ENCODE assay signal across 25 cellular contexts in genomic region chr2:107218208-107218607, GRCh38.
A peak's percentile ranks its signal among the peaks of the same experiment; 100 is the strongest.
DNase-seq lines count a peak whose midpoint lies in the region; ATAC-seq, FAIRE-seq and TF ChIP-seq lines count a peak whose summit lies in the region.
"Had no signal": no experiment of that assay in that cellular context is flagged by ENCODE, and none has a peak within 500 bp of the region (broad histone marks: within the 10 kb centered on the region; RNA-seq: fewer than 3 reads in every experiment).

No MANE protein-coding gene starts in this region.

- H3K9me3 ChIP-seq in A549 = no peaks in the 10 kb centered on the region
- no peaks in the 10 kb centered on the region; the same call in 1 of the 2 replicates for H3K9me3 ChIP-seq in K562 (replicated peaks; ENCODE audit: control insufficient read depth, insufficient read depth, low read depth, low read length)
- H3K9me3 ChIP-seq: BE2C, BLaER1 had no signal

- BruUV-seq in K562 (replicated peaks; lab: Mats Ljungman, UMichigan) = no TSS peak

- H3K9me1 ChIP-seq in K562 (ENCODE audit: control insufficient read depth, insufficient read depth, low read length) = no peaks in the 10 kb centered on the region

- no peak overlapping the region for H3K9ac ChIP-seq in K562 (ENCODE audit: insufficient read depth in 1 of 2, low read depth in 2 of 2, low read length in 2 of 2)
- H3K9ac ChIP-seq: BLaER1 had no signal

- H3K4me3 ChIP-seq in A549 (no peak overlapping the region), K562 (no peak overlapping the region)
- H3K4me3 ChIP-seq: BLaER1, GM12878 had no signal

- TF ChIP-seq CTCF in A549 (IDR thresholded peaks at IDR 0.05) (no peak), K562 (IDR thresholded peaks at IDR 0.05 in 2 of 3, conservative IDR thresholded peaks at IDR 0.05 in 1 of 3; ENCODE audit: insufficient read depth in 2 of 3, low read depth in 1 of 3, low read length in 3 of 3) (no peak)

- FAIRE-seq in A549 (lab: Jason Lieb, UNC) (no peak), K562 (lab: Jason Lieb, UNC) (no peak)
- FAIRE-seq: GM12878, GM12892, GM18507, GM19239 had no signal

- intact Hi-C loops in K562 (cut with micrococcal nuclease) = no loop called here

- no peak overlapping the region for H2AFZ ChIP-seq in K562 (ENCODE audit: low read depth, low read length)

- TF ChIP-seq EP300 in A549 (IDR thresholded peaks at IDR 0.05) (no peak), K562 (IDR thresholded peaks at IDR 0.05; ENCODE audit: low read length) (no peak)

- ATAC-seq in A549 (no peak), K562 (no peak), GM18858 (IDR thresholded peaks at IDR 0.05; ENCODE audit: unreplicated experiment) (no peak)
- ATAC-seq: GM12878 had no signal

- WGBS in A549 (ENCODE audit: missing lambda C conversion rate) = 81% methylated on average over 1 of the region's 1 CpG
- 0% methylated on average over 1 of the region's 1 CpG for WGBS in K562 (ENCODE audit: insufficient coverage, low coverage, missing lambda C conversion rate)

- no peaks in the 10 kb centered on the region for H4K20me1 ChIP-seq in K562 (replicated peaks; ENCODE audit: control insufficient read depth, insufficient read depth, low read length)
- H4K20me1 ChIP-seq: BLaER1 had no signal

- H3K27me3 ChIP-seq in K562 (ENCODE audit: control insufficient read depth in 2 of 2, insufficient read depth in 2 of 2, low read length in 2 of 2) = no peaks in the 10 kb centered on the region
- H3K27me3 ChIP-seq: BE2C, BLaER1 had no signal

- CTCF ChIA-PET in A549 (lab: Yijun Ruan, JAX) (no interaction called here), K562 (lab: Yijun Ruan, JAX; ENCODE audit: low intra/inter-chr PET ratio) (no interaction called here)

- in situ Hi-C loops in K562 (cut with MboI) = no loop called here

- TF ChIP-seq POLR2A in A549 (IDR thresholded peaks at IDR 0.05; ENCODE audit: low read length) (no peak), K562 (conservative IDR thresholded peaks at IDR 0.05) (no peak)

- H3K4me2 ChIP-seq in A549 = no peak overlapping the region
- no peak overlapping the region for H3K4me2 ChIP-seq in K562 (ENCODE audit: insufficient read depth, low read length)
- H3K4me2 ChIP-seq: BLaER1 had no signal

- no peak for TF ChIP-seq RAD21 in A549 (conservative IDR thresholded peaks at IDR 0.05 in 1 of 2, IDR thresholded peaks at IDR 0.05 in 1 of 2)
- no peak for TF ChIP-seq RAD21 in K562 (CRISPR knock-in tag; conservative IDR thresholded peaks at IDR 0.05 in 1 of 2, IDR thresholded peaks at IDR 0.05 in 1 of 2)

- DNase-seq in DMS 273 (lab: John Stamatoyannopoulos, UW; ENCODE audit: unreplicated experiment) = peak; percentile 11
- no peak for DNase-seq in DMS 273 treated with DMSO at 0.1 percent for 48 hours (lab: John Stamatoyannopoulos, UW)
- DNase-seq in NCI-H2171 treated with DMSO at 0.1 percent for 48 hours (lab: John Stamatoyannopoulos, UW) = peak; percentile 17
- DNase-seq in NCI-H2171 (lab: John Stamatoyannopoulos, UW) = no peak
- no peak for DNase-seq in A549 (ENCODE audit: low read depth in 1 of 2, low spot score in 1 of 2)
- no peak for DNase-seq in K562 (ENCODE audit: extremely low read depth in 1 of 4, low spot score in 3 of 4)
- DNase-seq: ACHN; BE2C; C1 segment of cervical spinal cord; CD4-positive, alpha-beta memory T cell; CD4-positive, CD25-positive, alpha-beta regulatory T cell; CD8-positive, alpha-beta memory T cell; COR-L47; DMS153; DMS53; DND-41; EL; GDM1 had no signal

- no peaks in the 10 kb centered on the region for H3K36me3 ChIP-seq in K562 (ENCODE audit: control insufficient read depth, insufficient read depth, low read length)
- H3K36me3 ChIP-seq: BE2C, BLaER1 had no signal

- no peaks in the 10 kb centered on the region for H3K79me2 ChIP-seq in K562 (ENCODE audit: control insufficient read depth, insufficient read depth, low read length)

- POLR2A ChIA-PET in A549 (lab: Yijun Ruan, JAX) (no interaction called here), K562 (lab: Yijun Ruan, JAX) (no interaction called here)

- H3K4me1 ChIP-seq in A549 = no peaks in the 10 kb centered on the region
- H3K4me1 ChIP-seq in K562 (replicated peaks in 1 of 2; ENCODE audit: control insufficient read depth in 2 of 2, insufficient read depth in 2 of 2, low read length in 2 of 2) = no peaks in the 10 kb centered on the region
- H3K4me1 ChIP-seq: BE2C, BLaER1 had no signal

- H3K27ac ChIP-seq in A549 = no peak overlapping the region
- H3K27ac ChIP-seq in K562 (ENCODE audit: extremely low read depth, low read depth, low read length) = no peak overlapping the region
- H3K27ac ChIP-seq: 22Rv1, BLaER1 had no signal

TF ChIP-seq in A549, 52 proteins besides CTCF, POLR2A, EP300 and RAD21:
- no peak for TF ChIP-seq RCOR1 (IDR thresholded peaks at IDR 0.05; ENCODE audit: low read depth, low read length)
- TF ChIP-seq POLR2AphosphoS2 (conservative IDR thresholded peaks at IDR 0.05; ENCODE audit: low read length) = no peak
- peak; percentile 23; the same call in 1 of the 2 replicates for TF ChIP-seq NFE2L2 (conservative IDR thresholded peaks at IDR 0.05; ENCODE audit: low read length)
- TF ChIP-seq FOSL2 (IDR thresholded peaks at IDR 0.05) = no peak
- peak; percentile 18; the same call in 1 of the 2 replicates for TF ChIP-seq FOSL2 (CRISPR knock-in tag; IDR thresholded peaks at IDR 0.05)
- TF ChIP-seq PBX3 (IDR thresholded peaks at IDR 0.05) = no peak
- peak; percentile 71 for TF ChIP-seq MAFK (IDR thresholded peaks at IDR 0.05; ENCODE audit: partially characterized antibody)
TF ChIP-seq in A549: peak in this region for 3.

TF ChIP-seq in K562, 482 proteins besides CTCF, POLR2A, EP300 and RAD21 (continues in another document):
- peak; percentile 16; the same call in 1 of the 2 replicates for TF ChIP-seq MAFF (IDR thresholded peaks at IDR 0.05; ENCODE audit: low read length)
- no peak for TF ChIP-seq MLLT1 (IDR thresholded peaks at IDR 0.05)
- TF ChIP-seq, protein P1, sequence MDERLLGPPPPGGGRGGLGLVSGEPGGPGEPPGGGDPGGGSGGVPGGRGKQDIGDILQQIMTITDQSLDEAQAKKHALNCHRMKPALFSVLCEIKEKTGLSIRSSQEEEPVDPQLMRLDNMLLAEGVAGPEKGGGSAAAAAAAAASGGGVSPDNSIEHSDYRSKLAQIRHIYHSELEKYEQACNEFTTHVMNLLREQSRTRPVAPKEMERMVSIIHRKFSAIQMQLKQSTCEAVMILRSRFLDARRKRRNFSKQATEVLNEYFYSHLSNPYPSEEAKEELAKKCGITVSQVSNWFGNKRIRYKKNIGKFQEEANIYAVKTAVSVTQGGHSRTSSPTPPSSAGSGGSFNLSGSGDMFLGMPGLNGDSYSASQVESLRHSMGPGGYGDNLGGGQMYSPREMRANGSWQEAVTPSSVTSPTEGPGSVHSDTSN (CRISPR knock-in tag; IDR thresholded peaks at IDR 0.05; ENCODE audit: low read depth) = no peak
- TF ChIP-seq, protein P1 (tag; conservative IDR thresholded peaks at IDR 0.05; ENCODE audit: low read depth) = no peak
- TF ChIP-seq CCNT2 (IDR thresholded peaks at IDR 0.05; ENCODE audit: borderline replicate concordance, extremely low read depth, insufficient read length, low read depth, low read length) = no peak
- TF ChIP-seq ZNF316 (IDR thresholded peaks at IDR 0.05) = peak; percentile 24; the same call in 1 of the 2 replicates
- 0 out of 2 replicates have a peak, but pooled peaks have one; percentile 5 for TF ChIP-seq MAFG (tag; conservative IDR thresholded peaks at IDR 0.05)
- TF ChIP-seq, protein P2, sequence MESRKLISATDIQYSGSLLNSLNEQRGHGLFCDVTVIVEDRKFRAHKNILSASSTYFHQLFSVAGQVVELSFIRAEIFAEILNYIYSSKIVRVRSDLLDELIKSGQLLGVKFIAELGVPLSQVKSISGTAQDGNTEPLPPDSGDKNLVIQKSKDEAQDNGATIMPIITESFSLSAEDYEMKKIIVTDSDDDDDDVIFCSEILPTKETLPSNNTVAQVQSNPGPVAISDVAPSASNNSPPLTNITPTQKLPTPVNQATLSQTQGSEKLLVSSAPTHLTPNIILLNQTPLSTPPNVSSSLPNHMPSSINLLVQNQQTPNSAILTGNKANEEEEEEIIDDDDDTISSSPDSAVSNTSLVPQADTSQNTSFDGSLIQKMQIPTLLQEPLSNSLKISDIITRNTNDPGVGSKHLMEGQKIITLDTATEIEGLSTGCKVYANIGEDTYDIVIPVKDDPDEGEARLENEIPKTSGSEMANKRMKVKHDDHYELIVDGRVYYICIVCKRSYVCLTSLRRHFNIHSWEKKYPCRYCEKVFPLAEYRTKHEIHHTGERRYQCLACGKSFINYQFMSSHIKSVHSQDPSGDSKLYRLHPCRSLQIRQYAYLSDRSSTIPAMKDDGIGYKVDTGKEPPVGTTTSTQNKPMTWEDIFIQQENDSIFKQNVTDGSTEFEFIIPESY (CRISPR knock-in tag; IDR thresholded peaks at IDR 0.05) = no peak
- TF ChIP-seq ZNF224 (CRISPR knock-in tag; IDR thresholded peaks at IDR 0.05) = no peak
- no peak for TF ChIP-seq NFIX (CRISPR knock-in tag; IDR thresholded peaks at IDR 0.05; ENCODE audit: low read depth)

Comparison
In these comparisons a context has a peak if more than half of its experiments do, and no peak if none do; other contexts are left out.
1. DNase-seq: peak in DMS 273 (single experiment) and NCI-H2171 treated with DMSO at 0.1 percent for 48 hours (single experiment); none in DMS 273 treated with DMSO at 0.1 percent for 48 hours (single experiment), NCI-H2171 (single experiment), A549 (0 of 2) and K562 (0 of 4).